ENCODE assay signal across 8 cellular contexts in the genomic region with DNA sequence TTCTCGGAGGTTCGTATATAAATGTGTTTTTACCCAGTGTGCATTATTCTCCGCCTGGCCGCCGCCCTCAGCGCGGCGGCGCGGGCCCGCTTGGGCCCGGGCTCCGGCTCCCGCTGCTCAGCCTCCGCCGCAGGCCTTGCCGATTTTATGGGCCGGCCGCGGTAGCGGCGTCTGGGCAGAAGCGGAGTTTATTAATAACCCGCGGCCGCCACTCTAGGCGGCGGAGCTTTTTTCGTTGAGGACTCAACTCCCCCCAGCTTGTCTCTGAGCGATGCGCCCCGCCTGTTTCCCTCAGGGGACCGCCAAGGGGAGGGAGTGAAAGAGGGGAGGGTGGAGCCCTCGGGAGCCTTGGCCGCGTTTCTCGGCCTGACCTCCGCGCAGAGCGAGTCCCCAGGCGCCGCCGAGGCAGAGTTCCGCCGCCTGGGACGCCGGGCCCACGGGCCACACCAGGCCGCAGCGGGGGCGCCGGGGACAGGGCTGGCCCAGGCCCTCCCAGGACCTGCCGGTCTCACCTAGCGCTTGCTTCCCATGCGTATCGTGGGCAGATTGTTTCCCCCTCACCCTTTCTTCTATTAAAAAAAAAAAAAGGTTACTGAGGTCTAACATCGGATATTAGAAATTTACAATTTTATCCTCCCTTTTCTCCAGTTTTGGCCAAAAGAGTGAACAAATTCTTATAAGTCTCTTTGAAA.
DNase-seq lines count a peak whose midpoint lies in the region; TF ChIP-seq lines count a peak whose summit lies in the region.

No MANE protein-coding gene starts in this region.

- DNase-seq in ELR (ENCODE audit: low read depth) (peak; percentile 92), GOT3 (lab: John Stamatoyannopoulos, UW) (peak; percentile 26), LNCaP clone FGC (ENCODE audit: low read depth) (peak; percentile 60), foreskin melanocyte (peak; percentile 86)
- DNase-seq in activated naive CD4-positive, alpha-beta T cell treated with Interleukin-2 at 50 U/mL for 16 hours = peak; percentile 80

- peaks cover 15% of the 10 kb centered on the region for H3K4me1 ChIP-seq in neuron (ENCODE audit: insufficient read depth, low read length)
- H3K4me1 ChIP-seq in subcutaneous abdominal adipose tissue (ENCODE audit: control insufficient read depth in 5 of 5, insufficient read depth in 5 of 5, low read length in 5 of 5) = peaks cover 0 to 24% (median 20%) of the 10 kb centered on the region in 5 donors

- H2AFZ ChIP-seq in neuron (ENCODE audit: low read depth, low read length) = peak overlapping the region; percentile 81

- H3K36me3 ChIP-seq in neuron (ENCODE audit: insufficient read depth, low read length) = no peaks in the 10 kb centered on the region
- H3K36me3 ChIP-seq in subcutaneous abdominal adipose tissue (ENCODE audit: control insufficient read depth in 5 of 5, insufficient read depth in 5 of 5, low read length in 5 of 5) = no peaks in the 10 kb centered on the region

- H3K9me3 ChIP-seq in neuron (ENCODE audit: low read length) (no peaks in the 10 kb centered on the region), subcutaneous abdominal adipose tissue (ENCODE audit: control insufficient read depth in 5 of 5, low read length in 5 of 5) (no peaks in the 10 kb centered on the region)

- peak; percentile 74 for TF ChIP-seq POLR2A in Raji (IDR thresholded peaks at IDR 0.05; ENCODE audit: insufficient read depth, low read depth, low read length)

- no peak for TF ChIP-seq CTCF in LNCaP clone FGC (IDR thresholded peaks at IDR 0.05; ENCODE audit: control insufficient read depth, extremely low read depth, insufficient read depth)

- H3K27me3 ChIP-seq in neuron (ENCODE audit: insufficient read depth, low read length) (no peaks in the 10 kb centered on the region), subcutaneous abdominal adipose tissue (ENCODE audit: control insufficient read depth in 5 of 5, insufficient read depth in 4 of 5, low read length in 5 of 5) (no peaks in the 10 kb centered on the region)

- peak overlapping the region; percentile 65 for H3K4me3 ChIP-seq in LNCaP clone FGC (ENCODE audit: low read depth, low read length)
- peak overlapping the region; percentile 85 for H3K4me3 ChIP-seq in neuron (ENCODE audit: low read length)
- H3K4me3 ChIP-seq in subcutaneous abdominal adipose tissue (ENCODE audit: low read depth in 1 of 5, low read length in 5 of 5) = peak overlapping the region; percentile 70 to 100 (median 77)

- peak overlapping the region; percentile 89 to 98 (median 96) for H3K9ac ChIP-seq in subcutaneous abdominal adipose tissue (ENCODE audit: low read length in 5 of 5)

- H3K27ac ChIP-seq in subcutaneous abdominal adipose tissue (ENCODE audit: low read depth, low read length) = peak overlapping the region; percentile 99

Comparison
In these comparisons a context has a peak if more than half of its experiments do, and no peak if none do; other contexts are left out.
1. Peak in every context shown above with its lines: DNase-seq, H3K4me3 ChIP-seq and H3K27ac ChIP-seq.
2. DNase-seq: peak in every context shown above with its lines; median percentile 92 in ELR; 86 in foreskin melanocyte; 80 in activated naive CD4-positive, alpha-beta T cell treated with Interleukin-2 at 50 U/mL for 16 hours; 60 in LNCaP clone FGC; 26 in GOT3.